29 cellular contexts compared by ENCODE assay signal in the genomic region with DNA sequence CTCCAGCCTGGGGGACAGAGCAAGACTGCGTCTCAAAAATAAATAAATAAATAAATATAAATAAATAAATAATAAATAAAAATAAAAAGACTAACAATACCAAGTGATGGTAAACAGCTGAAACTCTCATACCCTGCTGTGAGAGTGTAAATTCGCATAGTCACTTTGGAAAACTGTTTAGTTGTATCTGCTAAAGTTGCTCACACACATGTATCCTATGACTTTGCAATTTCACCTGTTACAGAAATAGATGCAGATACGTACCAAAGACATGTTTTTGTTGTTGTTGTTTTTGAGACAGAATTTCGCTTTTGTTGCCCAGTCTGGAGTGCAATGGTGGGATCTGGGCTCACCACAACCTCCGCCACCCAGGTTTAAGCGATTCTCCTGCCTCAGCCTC.
"Had no signal": no experiment of that assay in that cellular context is flagged by ENCODE, and none has a peak within 500 bp of the region (broad histone marks: within the 10 kb centered on the region; RNA-seq: fewer than 3 reads in every experiment).

No MANE protein-coding gene starts in this region.

- H3K79me2 ChIP-seq: parathyroid adenoma had no signal

- DNase-seq: natural killer cell; occipital lobe; ovary; posterior cingulate gyrus; psoas muscle; right cardiac atrium; right lobe of liver; sigmoid colon; small intestine; stimulated activated CD4-positive, alpha-beta T cell treated with anti-CD3 and anti-CD28 coated beads, Interleukin-15, amount 100 ng/mL, for 24 hours; stimulated activated CD4-positive, alpha-beta T cell treated with anti-CD3 and anti-CD28 coated beads, Interleukin-2, amount 100 ng/mL, for 24 hours; stimulated activated CD4-positive, alpha-beta T cell treated with anti-CD3 and anti-CD28 coated beads, Interleukin-2, amount 100 ng/mL, for 48 hours; stimulated activated CD4-positive, alpha-beta T cell treated with anti-CD3 and anti-CD28 coated beads, Interleukin-4, amount 100 ng/mL, for 24 hours; stimulated activated naive B cell treated with anti-CD40 and anti-IgM and Interleukin-4, amounts not matched to agents 10 μg/mL and 1 μg/mL and 100 μg/mL, for 72 hours; stimulated activated naive CD4-positive, alpha-beta T cell treated with Interleukin-2 at 50 U/mL for 16 hours; stomach; thyroid gland; trophoblast cell; upper lobe of left lung had no signal

- H3K27me3 Mint-ChIP-seq: progenitor cell of endocrine pancreas; stimulated activated naive B cell treated with anti-CD40 and anti-IgM and Interleukin-4, amounts not matched to agents 10 μg/mL and 1 μg/mL and 100 μg/mL, for 72 hours; stimulated activated naive CD8-positive, alpha-beta T cell treated with anti-CD3 and anti-CD28 coated beads, Interleukin-15, Interleukin-2, amounts not matched to agents 100 ng/mL and 50 ng/mL, for 24 hours had no signal

- H3K27me3 ChIP-seq: neural progenitor cell, ovary, right lobe of liver, sigmoid colon, stomach, thyroid gland, tibial nerve, upper lobe of left lung, vagina had no signal

- H3K9ac ChIP-seq: neural progenitor cell, parathyroid adenoma had no signal

- H3K36me3 ChIP-seq: neural progenitor cell, ovary, right lobe of liver, sigmoid colon, stomach, thoracic aorta, thyroid gland, tibial nerve, upper lobe of left lung, vagina had no signal

- H3K27ac Mint-ChIP-seq: natural killer cell; nephron; neural progenitor cell; progenitor cell of endocrine pancreas; stimulated activated effector memory CD8-positive, alpha-beta T cell treated with anti-CD3 and anti-CD28 coated beads, Interleukin-12 subunit alpha, Interleukin-12 subunit beta, amount 100 ng/mL, for 72 hours; stimulated activated naive B cell treated with anti-CD40 and anti-IgM and Interleukin-4, amounts not matched to agents 10 μg/mL and 1 μg/mL and 100 μg/mL, for 72 hours; stimulated activated naive CD8-positive, alpha-beta T cell treated with anti-CD3 and anti-CD28 coated beads, Interleukin-15, Interleukin-2, amounts not matched to agents 100 ng/mL and 50 ng/mL, for 24 hours had no signal

- H3K9me3 Mint-ChIP-seq: natural killer cell; nephron; neural progenitor cell; stimulated activated effector memory CD8-positive, alpha-beta T cell treated with anti-CD3 and anti-CD28 coated beads, Interleukin-12 subunit alpha, Interleukin-12 subunit beta, amount 100 ng/mL, for 72 hours; stimulated activated naive B cell treated with anti-CD40 and anti-IgM and Interleukin-4, amounts not matched to agents 10 μg/mL and 1 μg/mL and 100 μg/mL, for 72 hours; stimulated activated naive CD8-positive, alpha-beta T cell treated with anti-CD3 and anti-CD28 coated beads, Interleukin-15, Interleukin-2, amounts not matched to agents 100 ng/mL and 50 ng/mL, for 24 hours had no signal

- H3K36me3 Mint-ChIP-seq: natural killer cell; neural progenitor cell; stimulated activated effector memory CD8-positive, alpha-beta T cell treated with anti-CD3 and anti-CD28 coated beads, Interleukin-12 subunit alpha, Interleukin-12 subunit beta, amount 100 ng/mL, for 72 hours; stimulated activated naive B cell treated with anti-CD40 and anti-IgM and Interleukin-4, amounts not matched to agents 10 μg/mL and 1 μg/mL and 100 μg/mL, for 72 hours had no signal

- ATAC-seq: natural killer cell; psoas muscle; right cardiac atrium; right lobe of liver; stimulated activated effector memory CD8-positive, alpha-beta T cell treated with anti-CD3 and anti-CD28 coated beads, Interleukin-12 subunit alpha, Interleukin-12 subunit beta, amount 100 ng/mL, for 72 hours; stimulated activated naive B cell treated with anti-CD40 and anti-IgM and Interleukin-4, amounts not matched to agents 10 μg/mL and 1 μg/mL and 100 μg/mL, for 72 hours had no signal

- H3K4me1 ChIP-seq: neural progenitor cell, parathyroid adenoma, psoas muscle, right lobe of liver, sigmoid colon, stomach, thyroid gland, tibial nerve, upper lobe of left lung, vagina had no signal

- FAIRE-seq: small intestine, urothelium cell line had no signal

- H3K4me3 ChIP-seq: neural progenitor cell, ovary, psoas muscle, right lobe of liver, sigmoid colon, stomach, thoracic aorta, thyroid gland, tibial nerve, upper lobe of left lung, vagina had no signal

- H3K4me1 Mint-ChIP-seq: natural killer cell; nephron; neural progenitor cell; stimulated activated effector memory CD8-positive, alpha-beta T cell treated with anti-CD3 and anti-CD28 coated beads, Interleukin-12 subunit alpha, Interleukin-12 subunit beta, amount 100 ng/mL, for 72 hours; stimulated activated naive B cell treated with anti-CD40 and anti-IgM and Interleukin-4, amounts not matched to agents 10 μg/mL and 1 μg/mL and 100 μg/mL, for 72 hours had no signal

- H3K9me3 ChIP-seq: ovary, psoas muscle, right lobe of liver, sigmoid colon, stomach, thoracic aorta, thyroid gland, tibial nerve, upper lobe of left lung, vagina had no signal

- H2AFZ ChIP-seq: neural progenitor cell, parathyroid adenoma had no signal

- H3K4me2 ChIP-seq: neural progenitor cell had no signal

- H3K27ac ChIP-seq: neural progenitor cell, ovary, parathyroid adenoma, psoas muscle, right lobe of liver, sigmoid colon, stomach, thoracic aorta, thyroid gland, tibial nerve, upper lobe of left lung, vagina had no signal

- H3K4me3 Mint-ChIP-seq: natural killer cell; nephron; neural progenitor cell; stimulated activated effector memory CD8-positive, alpha-beta T cell treated with anti-CD3 and anti-CD28 coated beads, Interleukin-12 subunit alpha, Interleukin-12 subunit beta, amount 100 ng/mL, for 72 hours; stimulated activated naive B cell treated with anti-CD40 and anti-IgM and Interleukin-4, amounts not matched to agents 10 μg/mL and 1 μg/mL and 100 μg/mL, for 72 hours; stimulated activated naive CD8-positive, alpha-beta T cell treated with anti-CD3 and anti-CD28 coated beads, Interleukin-15, Interleukin-2, amounts not matched to agents 100 ng/mL and 50 ng/mL, for 24 hours had no signal
